In the genomic region with DNA sequence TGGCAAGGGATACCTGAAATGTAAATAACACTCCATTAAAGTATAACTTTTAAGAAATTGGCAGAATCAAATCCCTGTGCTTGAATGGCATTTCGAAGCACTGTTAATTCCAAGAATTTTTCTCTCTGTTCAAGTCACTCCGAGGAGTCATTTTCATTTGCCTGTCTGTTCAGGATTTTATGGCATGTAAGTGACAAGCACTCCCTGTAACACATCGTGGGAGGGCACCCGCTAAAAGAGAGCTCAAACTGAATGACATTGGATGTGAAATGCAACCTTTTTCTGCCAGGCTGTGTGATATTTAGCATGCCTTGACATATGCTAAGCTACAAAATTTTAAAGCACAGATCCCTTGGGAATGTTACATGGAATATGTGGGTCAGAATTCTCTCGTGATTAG, we compare ENCODE assay signal across 26 cellular contexts.
"Had no signal": no experiment of that assay in that cellular context is flagged by ENCODE, and none has a peak within 500 bp of the region (broad histone marks: within the 10 kb centered on the region; RNA-seq: fewer than 3 reads in every experiment).

No MANE protein-coding gene starts in this region.

- H3K4me1 Mint-ChIP-seq: naive thymus-derived CD4-positive, alpha-beta T cell; natural killer cell; nephron; neural progenitor cell; stimulated activated effector memory CD8-positive, alpha-beta T cell treated with anti-CD3 and anti-CD28 coated beads, Interleukin-12 subunit alpha, Interleukin-12 subunit beta, amount 100 ng/mL, for 72 hours; stimulated activated naive B cell treated with anti-CD40 and anti-IgM and Interleukin-4, amounts not matched to agents 10 μg/mL and 1 μg/mL and 100 μg/mL, for 72 hours had no signal

- H3K27me3 ChIP-seq: neural progenitor cell, pancreas, right lobe of liver, sigmoid colon, stomach, thyroid gland, tibial nerve, upper lobe of left lung, vagina had no signal

- H3K27ac Mint-ChIP-seq: naive thymus-derived CD4-positive, alpha-beta T cell; natural killer cell; nephron; neural progenitor cell; stimulated activated effector memory CD8-positive, alpha-beta T cell treated with anti-CD3 and anti-CD28 coated beads, Interleukin-12 subunit alpha, Interleukin-12 subunit beta, amount 100 ng/mL, for 72 hours; stimulated activated naive B cell treated with anti-CD40 and anti-IgM and Interleukin-4, amounts not matched to agents 10 μg/mL and 1 μg/mL and 100 μg/mL, for 72 hours; stimulated activated naive CD8-positive, alpha-beta T cell treated with anti-CD3 and anti-CD28 coated beads, Interleukin-15, Interleukin-2, amounts not matched to agents 100 ng/mL and 50 ng/mL, for 24 hours had no signal

- DNase-seq: naive thymus-derived CD4-positive, alpha-beta T cell; natural killer cell; occipital lobe; pancreas; right cardiac atrium; right lobe of liver; sigmoid colon; small intestine; stimulated activated CD4-positive, alpha-beta T cell treated with anti-CD3 and anti-CD28 coated beads, Interleukin-15, amount 100 ng/mL, for 24 hours; stimulated activated CD4-positive, alpha-beta T cell treated with anti-CD3 and anti-CD28 coated beads, Interleukin-2, amount 100 ng/mL, for 24 hours; stimulated activated CD4-positive, alpha-beta T cell treated with anti-CD3 and anti-CD28 coated beads, Interleukin-2, amount 100 ng/mL, for 48 hours; stimulated activated CD4-positive, alpha-beta T cell treated with anti-CD3 and anti-CD28 coated beads, Interleukin-4, amount 100 ng/mL, for 24 hours; stimulated activated naive B cell treated with anti-CD40 and anti-IgM and Interleukin-4, amounts not matched to agents 10 μg/mL and 1 μg/mL and 100 μg/mL, for 72 hours; stimulated activated naive CD4-positive, alpha-beta T cell treated with Interleukin-2 at 50 U/mL for 16 hours; stomach; thyroid gland; trophoblast cell; upper lobe of left lung had no signal

- H3K4me1 ChIP-seq: neural progenitor cell, pancreas, prostate gland, right lobe of liver, sigmoid colon, stomach, thyroid gland, tibial nerve, upper lobe of left lung, vagina had no signal

- H3K27ac ChIP-seq: neural progenitor cell, pancreas, prostate gland, right lobe of liver, sigmoid colon, stomach, thoracic aorta, thyroid gland, tibial nerve, upper lobe of left lung, vagina had no signal

- H3K36me3 Mint-ChIP-seq: naive thymus-derived CD4-positive, alpha-beta T cell; natural killer cell; stimulated activated effector memory CD8-positive, alpha-beta T cell treated with anti-CD3 and anti-CD28 coated beads, Interleukin-12 subunit alpha, Interleukin-12 subunit beta, amount 100 ng/mL, for 72 hours; stimulated activated naive B cell treated with anti-CD40 and anti-IgM and Interleukin-4, amounts not matched to agents 10 μg/mL and 1 μg/mL and 100 μg/mL, for 72 hours had no signal

- H3K4me3 Mint-ChIP-seq: naive thymus-derived CD4-positive, alpha-beta T cell; natural killer cell; nephron; neural progenitor cell; stimulated activated effector memory CD8-positive, alpha-beta T cell treated with anti-CD3 and anti-CD28 coated beads, Interleukin-12 subunit alpha, Interleukin-12 subunit beta, amount 100 ng/mL, for 72 hours; stimulated activated naive B cell treated with anti-CD40 and anti-IgM and Interleukin-4, amounts not matched to agents 10 μg/mL and 1 μg/mL and 100 μg/mL, for 72 hours; stimulated activated naive CD8-positive, alpha-beta T cell treated with anti-CD3 and anti-CD28 coated beads, Interleukin-15, Interleukin-2, amounts not matched to agents 100 ng/mL and 50 ng/mL, for 24 hours had no signal

- H3K9me3 ChIP-seq: pancreas, prostate gland, right lobe of liver, sigmoid colon, thoracic aorta, thyroid gland, tibial nerve, upper lobe of left lung, vagina had no signal

- H3K4me3 ChIP-seq: neural progenitor cell, pancreas, prostate gland, right lobe of liver, sigmoid colon, stomach, thoracic aorta, thyroid gland, tibial nerve, upper lobe of left lung, vagina had no signal

- H3K9me3 Mint-ChIP-seq: nephron had no signal

- H3K36me3 ChIP-seq: neural progenitor cell, pancreas, prostate gland, right lobe of liver, sigmoid colon, stomach, thoracic aorta, thyroid gland, tibial nerve, upper lobe of left lung, vagina had no signal

- H3K27me3 Mint-ChIP-seq: naive thymus-derived CD4-positive, alpha-beta T cell; stimulated activated naive B cell treated with anti-CD40 and anti-IgM and Interleukin-4, amounts not matched to agents 10 μg/mL and 1 μg/mL and 100 μg/mL, for 72 hours; stimulated activated naive CD8-positive, alpha-beta T cell treated with anti-CD3 and anti-CD28 coated beads, Interleukin-15, Interleukin-2, amounts not matched to agents 100 ng/mL and 50 ng/mL, for 24 hours had no signal
